Comparison of ENCODE assay signal across 9 cellular contexts in genomic region chr6:30955367-30956042, GRCh38. TPM values are rescaled to one million over a fixed set of nuclear protein-coding genes. Genes with fewer than 3 reads are reported as not detected.
A peak's percentile ranks its signal among the peaks of the same experiment; 100 is the strongest.
DNase-seq lines count a peak whose midpoint lies in the region; ATAC-seq and TF ChIP-seq lines count a peak whose summit lies in the region.
"Had no signal": no experiment of that assay in that cellular context is flagged by ENCODE, and none has a peak within 500 bp of the region (broad histone marks: within the 10 kb centered on the region; RNA-seq: fewer than 3 reads in every experiment).

No MANE protein-coding gene starts in this region.

- TF ChIP-seq CTCF in lung (IDR thresholded peaks at IDR 0.05; ENCODE audit: control extremely low read depth, extremely low read depth) = no peak

- DNase-seq in DMS 273 (lab: John Stamatoyannopoulos, UW; ENCODE audit: unreplicated experiment) = peak; percentile 77
- no peak for DNase-seq in DMS 273 treated with DMSO at 0.1 percent for 48 hours (lab: John Stamatoyannopoulos, UW)
- peak; percentile 46 to 54 for DNase-seq in Kasumi-1 (lab: John Stamatoyannopoulos, UW)
- peak; percentile 57 to 59 for DNase-seq in activated CD4-positive, alpha-beta T cell treated with anti-CD3 and anti-CD28 coated beads for 4 hours
- peak; percentile 68 for DNase-seq in lung (ENCODE audit: low spot score)
- DNase-seq in stimulated activated CD4-positive, alpha-beta T cell treated with anti-CD3 and anti-CD28 coated beads, TNF-alpha, amount 100 ng/mL, for 4 hours (ENCODE audit: low read depth in 3 of 3) = peak; percentile 39 to 64 (median 64)
- no peak for DNase-seq in NAMALWA (ENCODE audit: low spot score)

- H3K9me3 ChIP-seq in lung (ENCODE audit: control insufficient read depth in 2 of 2, insufficient read depth in 1 of 2, low read length in 1 of 2) = no peaks in the 10 kb centered on the region

- peak overlapping the region; percentile 27 for H3K4me3 ChIP-seq in lung

- no peaks in the 10 kb centered on the region for H3K36me3 ChIP-seq in lung (ENCODE audit: control insufficient read depth in 2 of 2, insufficient read depth in 2 of 2, low read length in 2 of 2)

- ATAC-seq in lung (ENCODE audit: insufficient read depth, low FRiP score) = peak; percentile 87

- peak overlapping the region in 1 of 2 donors; percentile 81 for H3K27ac ChIP-seq in lung (ENCODE audit: low read depth in 1 of 2, low read length in 1 of 2)
- H3K27ac ChIP-seq: 22Rv1 had no signal

- intact Hi-C loops in dendritic cell treated with granulocyte-macrophage colony-stimulating factor and Interleukin-4, amounts not matched to agents 40 ng/mL and 50 ng/mL, for 4 days (cut with micrococcal nuclease) = no loop called here

- H3K4me1 Mint-ChIP-seq in dendritic cell treated with granulocyte-macrophage colony-stimulating factor and Interleukin-4, amounts not matched to agents 40 ng/mL and 50 ng/mL, for 4 days (ENCODE audit: low read depth) = peaks cover 17% of the 10 kb centered on the region

- H3K36me3 Mint-ChIP-seq in dendritic cell treated with granulocyte-macrophage colony-stimulating factor and Interleukin-4, amounts not matched to agents 40 ng/mL and 50 ng/mL, for 4 days (ENCODE audit: low read depth) = no peaks in the 10 kb centered on the region

- WGBS in lung, 2 donors = 2% methylated on average over 46 of the region's 46 CpGs

- peak overlapping the region; percentile 31 for H3K27ac Mint-ChIP-seq in dendritic cell treated with granulocyte-macrophage colony-stimulating factor and Interleukin-4, amounts not matched to agents 40 ng/mL and 50 ng/mL, for 4 days

- H3K4me1 ChIP-seq in lung (ENCODE audit: control insufficient read depth in 2 of 2, insufficient read depth in 2 of 2, low read length in 2 of 2) = peaks cover 0 to 12% of the 10 kb centered on the region in 2 donors

- peaks cover 7% of the 10 kb centered on the region for H3K9me3 Mint-ChIP-seq in dendritic cell treated with granulocyte-macrophage colony-stimulating factor and Interleukin-4, amounts not matched to agents 40 ng/mL and 50 ng/mL, for 4 days

- H3K27me3 Mint-ChIP-seq in dendritic cell treated with granulocyte-macrophage colony-stimulating factor and Interleukin-4, amounts not matched to agents 40 ng/mL and 50 ng/mL, for 4 days = peaks cover 89% of the 10 kb centered on the region

- peak overlapping the region; percentile 59 for H3K4me3 Mint-ChIP-seq in dendritic cell treated with granulocyte-macrophage colony-stimulating factor and Interleukin-4, amounts not matched to agents 40 ng/mL and 50 ng/mL, for 4 days

- no peaks in the 10 kb centered on the region for H3K27me3 ChIP-seq in lung (ENCODE audit: control insufficient read depth, insufficient read depth)

RNA-seq across cellular contexts. Expression of gene MUCL3, which starts 14.7 kb away (rescaled TPM):
- 1 to 10 TPM in 1 of 2 donors, under 1 TPM in 1; 0.51 to 3.6 TPM for total RNA-seq in lung
- polyA plus RNA-seq in lung = 1 to 10 TPM in 1 of 2 donors, under 1 TPM in 1; 0.47 to 6.4 TPM

RNA-seq across cellular contexts. Expression of gene SFTA2, which starts 23.5 kb away (rescaled TPM):
- total RNA-seq in lung = 100 to 1,000 TPM in 1 of 2 donors, 10 to 100 TPM in 1; 65.4 to 374 TPM
- polyA plus RNA-seq in lung = 1,000 to 10,000 TPM in 1 of 2 donors, 100 to 1,000 TPM in 1; 771 to 2,392 TPM

RNA-seq across cellular contexts. Expression of gene MUC21, which starts 28.0 kb away (rescaled TPM):
- total RNA-seq in lung = 1 to 10 TPM in 1 of 2 donors, under 1 TPM in 1; 0.40 to 8.6 TPM
- 1 to 10 TPM; 3.3 to 4.6 TPM for polyA plus RNA-seq in lung

RNA-seq across cellular contexts. Expression of gene VARS2, which starts 41.5 kb away (rescaled TPM):
- 10 to 100 TPM; 17.4 to 32.2 TPM for total RNA-seq in lung
- 10 to 100 TPM; 18.8 to 38.4 TPM for polyA plus RNA-seq in lung

RNA-seq across cellular contexts. Expression of gene GTF2H4, which starts 47.5 kb away (rescaled TPM):
- total RNA-seq in lung = 10 to 100 TPM; 31.1 to 37.2 TPM
- polyA plus RNA-seq in lung = 10 to 100 TPM; 25.3 to 31.0 TPM

Comparison
In these comparisons a context has a peak if more than half of its experiments do, and no peak if none do; other contexts are left out.
1. DNase-seq: peak in DMS 273 (single experiment), Kasumi-1 (2 of 2), activated CD4-positive, alpha-beta T cell treated with anti-CD3 and anti-CD28 coated beads for 4 hours (2 of 2), lung (single experiment) and stimulated activated CD4-positive, alpha-beta T cell treated with anti-CD3 and anti-CD28 coated beads, TNF-alpha, amount 100 ng/mL, for 4 hours (3 of 3); none in DMS 273 treated with DMSO at 0.1 percent for 48 hours (single experiment) and NAMALWA (single experiment).